In the genomic region with DNA sequence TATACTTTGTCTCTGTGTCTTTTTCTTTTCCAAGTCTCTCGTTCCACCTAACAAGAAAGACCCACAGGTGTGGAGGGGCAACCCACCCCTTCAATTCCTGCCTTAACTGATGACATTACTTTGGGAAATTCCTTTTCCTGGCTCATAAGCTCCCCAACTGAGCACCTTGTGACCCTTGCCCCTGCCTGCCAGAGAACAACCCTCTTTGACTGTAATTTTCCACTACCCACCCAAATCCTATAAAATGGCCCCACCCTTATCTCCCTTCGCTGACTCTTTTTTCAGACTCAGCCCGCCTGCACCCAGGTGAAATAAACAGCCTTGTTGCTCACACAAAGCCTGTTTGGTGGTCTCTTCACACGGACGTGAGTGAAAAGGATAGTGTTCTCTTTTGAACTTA, we compare ENCODE assay signal across 3 cellular contexts. TPM values are rescaled to one million over a fixed set of nuclear protein-coding genes. Genes with fewer than 3 reads are reported as not detected.
"Had no signal": no experiment of that assay in that cellular context is flagged by ENCODE, and none has a peak within 500 bp of the region (broad histone marks: within the 10 kb centered on the region; RNA-seq: fewer than 3 reads in every experiment).

No MANE protein-coding gene starts in this region.

RNA-seq across cellular contexts. Expression of a gene that starts 15.2 kb away (rescaled TPM):
- total RNA-seq: HT-29 had no signal
- polyA plus RNA-seq: GM23248 had no signal

RNA-seq across cellular contexts. Expression of a gene that starts 55.2 kb away (rescaled TPM):
- total RNA-seq: GM23248, HT-29, IMR-90 had no signal
- polyA plus RNA-seq: GM23248, IMR-90 had no signal
